23 cellular contexts compared by ENCODE assay signal in the genomic region with DNA sequence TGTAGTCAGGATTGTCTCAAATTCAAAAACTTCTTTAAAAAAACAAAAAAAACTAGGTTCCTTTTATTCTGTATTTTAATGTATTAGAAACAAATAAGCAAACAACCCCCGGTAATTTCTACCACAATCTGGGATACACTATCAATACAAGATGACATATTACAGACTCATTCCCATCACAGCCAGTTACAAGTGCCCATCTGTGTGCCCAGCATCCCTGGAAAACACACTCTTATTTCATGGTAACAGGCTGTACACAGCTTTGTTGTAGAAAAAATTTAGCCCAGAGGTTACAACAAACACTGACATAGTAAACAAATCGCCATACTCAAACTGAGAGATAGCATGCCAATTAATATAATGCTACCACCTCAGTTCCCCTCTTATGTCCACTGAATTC.
"Had no signal": no experiment of that assay in that cellular context is flagged by ENCODE, and none has a peak within 500 bp of the region (broad histone marks: within the 10 kb centered on the region; RNA-seq: fewer than 3 reads in every experiment).

No MANE protein-coding gene starts in this region.

- H3K27me3 Mint-ChIP-seq: activated CD4-positive, alpha-beta T cell treated with anti-CD3 and anti-CD28 coated beads for 36 hours; activated CD8-positive, alpha-beta memory T cell treated with anti-CD3 and anti-CD28 coated beads, Interleukin-2, amount 10 ng/mL, durations not matched to agents 7 days and 5 days; activated naive CD8-positive, alpha-beta T cell treated with anti-CD3 and anti-CD28 coated beads, Interleukin-2, amount 10 ng/mL, durations not matched to agents 7 days and 5 days; activated T-cell treated with anti-CD3 and anti-CD28 coated beads, Interleukin-2, amount 50 U/mL, for 24 hours had no signal

- DNase-seq: activated CD4-positive, alpha-beta T cell treated with anti-CD3 and anti-CD28 coated beads for 36 hours; activated CD4-positive, CD25-positive, alpha-beta regulatory T cell; activated CD8-positive, alpha-beta memory T cell treated with anti-CD3 and anti-CD28 coated beads, Interleukin-2, amount 10 ng/mL, durations not matched to agents 7 days and 5 days; activated effector memory CD4-positive, alpha-beta T cell treated with anti-CD3 and anti-CD28 coated beads, Interleukin-2, amount 50 U/mL, for 16 hours; activated naive CD4-positive, alpha-beta T cell treated with anti-CD3 and anti-CD28 coated beads for 36 hours; activated naive CD8-positive, alpha-beta T cell treated with anti-CD3 and anti-CD28 coated beads, Interleukin-2, amount 10 ng/mL, durations not matched to agents 7 days and 5 days; activated T-cell treated with anti-CD3 and anti-CD28 coated beads, Interleukin-2, amount 50 U/mL, for 24 hours; adrenal gland; aorta; caudate nucleus; NCI-H1092; NCI-H1417; NCI-H1694; NCI-H2029; NCI-H345; NCI-H510A; NCI-H526 treated with DMSO at 0.1 percent for 48 hours; NCI-H82; SIG-M5 had no signal

- H3K27ac Mint-ChIP-seq: activated CD8-positive, alpha-beta memory T cell treated with anti-CD3 and anti-CD28 coated beads, Interleukin-2, amount 10 ng/mL, durations not matched to agents 7 days and 5 days; activated naive CD4-positive, alpha-beta T cell treated with anti-CD3 and anti-CD28 coated beads for 36 hours; activated naive CD8-positive, alpha-beta T cell treated with anti-CD3 and anti-CD28 coated beads, Interleukin-2, amount 10 ng/mL, durations not matched to agents 7 days and 5 days; activated T-helper 1 cell treated with anti-CD3 and anti-CD28 coated beads, Interleukin-12 subunit alpha, Interleukin-12 subunit beta, Interleukin-2, Interleukin-4 antibody, amounts not matched to agents 30 ng/mL and 10 ng/mL and 1 ng/mL, durations not matched to agents 14 hours and 24 hours and 36 hours had no signal

- H3K4me3 Mint-ChIP-seq: activated CD4-positive, alpha-beta T cell treated with anti-CD3 and anti-CD28 coated beads for 36 hours; activated CD8-positive, alpha-beta memory T cell treated with anti-CD3 and anti-CD28 coated beads, Interleukin-2, amount 10 ng/mL, durations not matched to agents 7 days and 5 days; activated naive CD4-positive, alpha-beta T cell treated with anti-CD3 and anti-CD28 coated beads for 36 hours; activated naive CD8-positive, alpha-beta T cell treated with anti-CD3 and anti-CD28 coated beads, Interleukin-2, amount 10 ng/mL, durations not matched to agents 7 days and 5 days; activated T-cell treated with anti-CD3 and anti-CD28 coated beads, Interleukin-2, amount 50 U/mL, for 24 hours; activated T-helper 1 cell treated with anti-CD3 and anti-CD28 coated beads, Interleukin-12 subunit alpha, Interleukin-12 subunit beta, Interleukin-2, Interleukin-4 antibody, amounts not matched to agents 30 ng/mL and 10 ng/mL and 1 ng/mL, durations not matched to agents 14 hours and 24 hours and 36 hours had no signal

- H3K9me3 Mint-ChIP-seq: activated naive CD4-positive, alpha-beta T cell treated with anti-CD3 and anti-CD28 coated beads for 36 hours; activated naive CD8-positive, alpha-beta T cell treated with anti-CD3 and anti-CD28 coated beads, Interleukin-2, amount 10 ng/mL, durations not matched to agents 7 days and 5 days; activated T-cell treated with anti-CD3 and anti-CD28 coated beads, Interleukin-2, amount 50 U/mL, for 24 hours; activated T-helper 1 cell treated with anti-CD3 and anti-CD28 coated beads, Interleukin-12 subunit alpha, Interleukin-12 subunit beta, Interleukin-2, Interleukin-4 antibody, amounts not matched to agents 30 ng/mL and 10 ng/mL and 1 ng/mL, durations not matched to agents 14 hours and 24 hours and 36 hours had no signal

- H3K4me1 ChIP-seq: adrenal gland, breast epithelium had no signal

- H3K27me3 ChIP-seq: adrenal gland, breast epithelium had no signal

- H3K27ac ChIP-seq: adrenal gland, breast epithelium, KMS-11, VCaP had no signal

- H3K9me3 ChIP-seq: adrenal gland, breast epithelium had no signal

- ATAC-seq: activated CD4-positive, alpha-beta T cell treated with anti-CD3 and anti-CD28 coated beads for 36 hours; activated CD8-positive, alpha-beta memory T cell treated with anti-CD3 and anti-CD28 coated beads, Interleukin-2, amount 10 ng/mL, durations not matched to agents 7 days and 5 days had no signal

- H3K4me3 ChIP-seq: adrenal gland, breast epithelium had no signal
